In the genomic region with DNA sequence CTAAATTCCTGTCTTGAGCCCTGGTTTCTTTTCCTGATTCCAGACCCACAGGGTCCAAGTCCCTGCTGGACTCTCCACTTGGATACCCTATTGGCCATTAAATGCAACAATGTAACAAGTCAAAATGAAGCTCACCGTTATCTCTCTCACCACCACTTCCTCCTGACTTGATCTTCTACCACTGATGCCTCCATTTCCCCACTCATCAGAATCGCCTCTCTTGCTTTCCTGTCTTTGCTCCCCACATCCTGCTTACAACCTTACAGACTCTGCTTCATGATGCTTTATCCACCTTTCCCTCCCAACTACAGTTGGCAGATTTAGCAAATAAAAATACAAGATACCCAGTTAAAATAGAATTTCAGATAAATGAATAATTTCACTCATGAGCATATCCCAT, we compare ENCODE assay signal across 23 cellular contexts.
"Had no signal": no experiment of that assay in that cellular context is flagged by ENCODE, and none has a peak within 500 bp of the region (broad histone marks: within the 10 kb centered on the region; RNA-seq: fewer than 3 reads in every experiment).

No MANE protein-coding gene starts in this region.

- H3K4me2 ChIP-seq: SK-N-SH had no signal

- H3K36me3 ChIP-seq: SJSA1 had no signal

- H3K9me3 ChIP-seq: SJSA1, SK-N-SH had no signal

- H3K27me3 ChIP-seq: SJSA1 had no signal

- H3K4me1 ChIP-seq: SJSA1 had no signal

- H3K27ac ChIP-seq: SJSA1 had no signal

- DNase-seq: IMR-90, Karpas-422, MM.1S, NCI-H1092 treated with DMSO at 0.1 percent for 48 hours, NCI-H1436, NCI-H187, NCI-H2029, NCI-H2081 treated with DMSO at 0.1 percent for 48 hours, NCI-H2171, NCI-H226, NCI-H446, NCI-H510A, NCI-H524 treated with DMSO at 0.1 percent for 48 hours, NCI-H69, NCI-H774, Right ventricle myocardium superior, RPMI8226, SIG-M5, SK-N-SH, SW 1271 had no signal

- H3K9ac ChIP-seq: SK-N-SH had no signal

- ATAC-seq: HepG2, K562 had no signal

- H3K4me3 ChIP-seq: K562, SJSA1 had no signal
